23 cellular contexts compared by ENCODE assay signal in genomic region chr9:106602354-106602753, GRCh38.
"Had no signal": no experiment of that assay in that cellular context is flagged by ENCODE, and none has a peak within 500 bp of the region (broad histone marks: within the 10 kb centered on the region; RNA-seq: fewer than 3 reads in every experiment).

No MANE protein-coding gene starts in this region.

- H3K36me3 Mint-ChIP-seq: activated CD8-positive, alpha-beta memory T cell treated with anti-CD3 and anti-CD28 coated beads, Interleukin-2, amount 10 ng/mL, durations not matched to agents 7 days and 5 days; T-cell had no signal

- DNase-seq: activated B cell treated with CpG ODN at 0.5 μM for 24 hours; activated CD4-positive, alpha-beta T cell treated with anti-CD3 and anti-CD28 coated beads for 1 hour; activated CD4-positive, alpha-beta T cell treated with anti-CD3 and anti-CD28 coated beads, Interleukin-2, amount 10 ng/mL, durations not matched to agents 24 days and 14 days; activated CD4-positive, alpha-beta T cell treated with anti-CD3 and anti-CD28 coated beads, Interleukin-2, amount 50 U/mL, for 48 hours; activated CD8-positive, alpha-beta memory T cell treated with anti-CD3 and anti-CD28 coated beads, Interleukin-2, amount 10 ng/mL, durations not matched to agents 7 days and 5 days; activated effector memory CD4-positive, alpha-beta T cell treated with Interleukin-2 at 50 U/mL for 16 hours; activated naive CD4-positive, alpha-beta T cell; activated T-cell treated with anti-CD3 and anti-CD28 coated beads, Interleukin-2, amount 50 U/mL, for 24 hours; aorta; NCI-H1092; NCI-H1417; NCI-H1930; NCI-H446; NCI-H524; PC-9; SIG-M5; T-cell; T-helper 2 cell; T1000 had no signal

- H3K27ac Mint-ChIP-seq: activated B cell treated with CpG ODN at 0.5 μM for 24 hours; activated CD4-positive, alpha-beta T cell treated with anti-CD3 and anti-CD28 coated beads, Interleukin-2, amount 10 ng/mL, durations not matched to agents 24 days and 14 days; activated CD8-positive, alpha-beta memory T cell treated with anti-CD3 and anti-CD28 coated beads, Interleukin-2, amount 10 ng/mL, durations not matched to agents 7 days and 5 days; activated naive CD4-positive, alpha-beta T cell treated with anti-CD3 and anti-CD28 coated beads, Interleukin-2, amount 50 U/mL, for 24 hours; activated T-cell treated with anti-CD3 and anti-CD28 coated beads, Interleukin-2, amount 50 U/mL, for 24 hours; activated T-helper 1 cell treated with anti-CD3 and anti-CD28 coated beads, Interleukin-12 subunit alpha, Interleukin-12 subunit beta, Interleukin-2, Interleukin-4 antibody, amounts not matched to agents 30 ng/mL and 10 ng/mL and 1 ng/mL, durations not matched to agents 14 hours and 24 hours and 36 hours; T-cell had no signal

- H3K4me1 ChIP-seq: breast epithelium had no signal

- H3K4me2 ChIP-seq: PC-9 had no signal

- H3K27me3 Mint-ChIP-seq: activated B cell treated with CpG ODN at 0.5 μM for 24 hours; activated CD4-positive, alpha-beta T cell treated with anti-CD3 and anti-CD28 coated beads, Interleukin-2, amount 10 ng/mL, durations not matched to agents 24 days and 14 days; activated CD8-positive, alpha-beta memory T cell treated with anti-CD3 and anti-CD28 coated beads, Interleukin-2, amount 10 ng/mL, durations not matched to agents 7 days and 5 days; activated naive CD4-positive, alpha-beta T cell treated with anti-CD3 and anti-CD28 coated beads, Interleukin-2, amount 50 U/mL, for 24 hours; activated T-cell treated with anti-CD3 and anti-CD28 coated beads, Interleukin-2, amount 50 U/mL, for 24 hours had no signal

- H3K4me1 Mint-ChIP-seq: activated B cell treated with CpG ODN at 0.5 μM for 24 hours; activated CD4-positive, alpha-beta T cell treated with anti-CD3 and anti-CD28 coated beads, Interleukin-2, amount 10 ng/mL, durations not matched to agents 24 days and 14 days; activated CD8-positive, alpha-beta memory T cell treated with anti-CD3 and anti-CD28 coated beads, Interleukin-2, amount 10 ng/mL, durations not matched to agents 7 days and 5 days; activated naive CD4-positive, alpha-beta T cell treated with anti-CD3 and anti-CD28 coated beads, Interleukin-2, amount 50 U/mL, for 24 hours; T-cell had no signal

- ATAC-seq: activated CD8-positive, alpha-beta memory T cell treated with anti-CD3 and anti-CD28 coated beads, Interleukin-2, amount 10 ng/mL, durations not matched to agents 7 days and 5 days; K562; T-cell had no signal

- H3K4me3 ChIP-seq: breast epithelium, K562, PC-9 had no signal

- H3K27ac ChIP-seq: breast epithelium, PC-9 had no signal

- H2AFZ ChIP-seq: PC-9 had no signal

- H3K4me3 Mint-ChIP-seq: activated B cell treated with CpG ODN at 0.5 μM for 24 hours; activated CD4-positive, alpha-beta T cell treated with anti-CD3 and anti-CD28 coated beads, Interleukin-2, amount 10 ng/mL, durations not matched to agents 24 days and 14 days; activated CD8-positive, alpha-beta memory T cell treated with anti-CD3 and anti-CD28 coated beads, Interleukin-2, amount 10 ng/mL, durations not matched to agents 7 days and 5 days; activated naive CD4-positive, alpha-beta T cell treated with anti-CD3 and anti-CD28 coated beads, Interleukin-2, amount 50 U/mL, for 24 hours; activated T-cell treated with anti-CD3 and anti-CD28 coated beads, Interleukin-2, amount 50 U/mL, for 24 hours; activated T-helper 1 cell treated with anti-CD3 and anti-CD28 coated beads, Interleukin-12 subunit alpha, Interleukin-12 subunit beta, Interleukin-2, Interleukin-4 antibody, amounts not matched to agents 30 ng/mL and 10 ng/mL and 1 ng/mL, durations not matched to agents 14 hours and 24 hours and 36 hours; T-cell had no signal

- H3K9me3 ChIP-seq: breast epithelium had no signal

- H3K27me3 ChIP-seq: breast epithelium had no signal

- H3K36me3 ChIP-seq: breast epithelium had no signal

- H3K9me3 Mint-ChIP-seq: activated B cell treated with CpG ODN at 0.5 μM for 24 hours; activated CD4-positive, alpha-beta T cell treated with anti-CD3 and anti-CD28 coated beads, Interleukin-2, amount 10 ng/mL, durations not matched to agents 24 days and 14 days had no signal
